38 cellular contexts compared by ENCODE assay signal in the genomic region with DNA sequence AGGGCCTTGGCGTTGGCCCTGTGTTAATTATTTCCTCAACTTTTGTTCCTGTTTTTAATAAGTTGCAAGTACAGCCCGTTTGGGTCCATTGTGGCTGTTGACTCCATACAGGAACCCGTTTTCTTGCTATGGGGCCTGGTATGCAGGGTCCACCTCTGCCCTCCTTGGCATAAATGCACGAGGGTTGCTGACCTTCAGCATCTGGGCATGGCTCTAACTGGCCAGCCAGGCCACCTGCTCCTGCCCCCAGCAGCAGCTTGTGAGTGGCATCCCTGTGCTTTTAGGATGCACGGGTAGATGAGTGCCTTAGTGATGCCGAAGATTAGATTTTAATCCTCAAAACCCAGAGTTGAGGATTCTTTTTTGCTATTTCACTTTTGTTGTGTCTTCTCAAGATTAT.
"Had no signal": no experiment of that assay in that cellular context is flagged by ENCODE, and none has a peak within 500 bp of the region (broad histone marks: within the 10 kb centered on the region; RNA-seq: fewer than 3 reads in every experiment).

No MANE protein-coding gene starts in this region.

- H3K27me3 ChIP-seq: adrenal gland, ascending aorta, body of pancreas, brain microvascular endothelial cell, breast epithelium, cardiac muscle cell had no signal

- H3K27me3 Mint-ChIP-seq: activated naive CD4-positive, alpha-beta T cell treated with anti-CD3 and anti-CD28 coated beads, Interleukin-2, amount 50 U/mL, for 24 hours; activated naive CD8-positive, alpha-beta T cell; activated naive CD8-positive, alpha-beta T cell treated with anti-CD3 and anti-CD28 coated beads for 36 hours; activated naive CD8-positive, alpha-beta T cell treated with anti-CD3 and anti-CD28 coated beads, Interleukin-2, amount 50 U/mL, for 24 hours; activated T-cell treated with anti-CD3 and anti-CD28 coated beads, Interleukin-2, amount 50 U/mL, for 24 hours; activated T-helper 17 cell treated with anti-CD3 and anti-CD28 coated beads, Interleukin-2, amount 50 U/mL, for 72 hours had no signal

- H3K27ac ChIP-seq: adrenal gland, ascending aorta, body of pancreas, brain microvascular endothelial cell, breast epithelium, cardiac muscle cell had no signal

- H3K4me3 ChIP-seq: adrenal gland, ascending aorta, body of pancreas, breast epithelium, cardiac muscle cell had no signal

- H3K9me3 Mint-ChIP-seq: activated naive CD4-positive, alpha-beta T cell treated with anti-CD3 and anti-CD28 coated beads for 36 hours; activated naive CD4-positive, alpha-beta T cell treated with anti-CD3 and anti-CD28 coated beads, Interleukin-2, amount 50 U/mL, for 24 hours; activated T-cell treated with anti-CD3 and anti-CD28 coated beads, Interleukin-2, amount 50 U/mL, for 24 hours; activated T-cell treated with anti-CD3 and anti-CD28 coated beads, Interleukin-2, amount 50 U/mL, for 4 hours; central memory CD8-positive, alpha-beta T cell had no signal

- DNase-seq: activated effector memory CD4-positive, alpha-beta T cell treated with anti-CD3 and anti-CD28 coated beads, Interleukin-2, amount 50 U/mL, for 16 hours; activated effector memory CD4-positive, alpha-beta T cell treated with Interleukin-2 at 50 U/mL for 16 hours; activated gamma-delta T cell; activated gamma-delta T cell treated with Interleukin-2 at 50 U/mL for 16 hours; activated naive CD4-positive, alpha-beta T cell; activated naive CD4-positive, alpha-beta T cell treated with anti-CD3 and anti-CD28 coated beads for 36 hours; activated naive CD4-positive, alpha-beta T cell treated with anti-CD3 and anti-CD28 coated beads, Interleukin-2, amount 10 ng/mL, durations not matched to agents 7 days and 5 days; activated naive CD4-positive, alpha-beta T cell treated with anti-CD3 and anti-CD28 coated beads, Interleukin-2, amount 50 U/mL, for 16 hours; activated naive CD4-positive, alpha-beta T cell treated with Interleukin-2 at 50 U/mL for 16 hours; activated naive CD8-positive, alpha-beta T cell treated with anti-CD3 and anti-CD28 coated beads for 36 hours; activated naive CD8-positive, alpha-beta T cell treated with anti-CD3 and anti-CD28 coated beads, Interleukin-2, amount 10 ng/mL, durations not matched to agents 7 days and 5 days; activated naive CD8-positive, alpha-beta T cell treated with anti-CD3 and anti-CD28 coated beads, Interleukin-2, amount 50 U/mL, for 24 hours; activated T-cell treated with anti-CD3 and anti-CD28 coated beads, Interleukin-2, amount 50 U/mL, for 1 hour; activated T-cell treated with anti-CD3 and anti-CD28 coated beads, Interleukin-2, amount 50 U/mL, for 24 hours; activated T-cell treated with anti-CD3 and anti-CD28 coated beads, Interleukin-2, amount 50 U/mL, for 4 hours; activated T-cell treated with anti-CD3 and anti-CD28 coated beads, Interleukin-2, amount 50 U/mL, for 48 hours; activated T-cell treated with anti-CD3 and anti-CD28 coated beads, Interleukin-2, amount 50 U/mL, for 72 hours; adrenal gland; amniotic stem cell; amygdala; anterior cingulate cortex; aorta; body of pancreas; brain microvascular endothelial cell; caudate nucleus; central memory CD4-positive, alpha-beta T cell; cerebellar nuclear complex had no signal

- ATAC-seq: activated naive CD4-positive, alpha-beta T cell treated with anti-CD3 and anti-CD28 coated beads, Interleukin-2, amount 50 U/mL, for 72 hours; activated naive CD8-positive, alpha-beta T cell treated with anti-CD3 and anti-CD28 coated beads, Interleukin-2, amount 50 U/mL, for 24 hours; activated T-cell treated with anti-CD3 and anti-CD28 coated beads, Interleukin-2, amount 50 U/mL, for 4 hours; activated T-cell treated with anti-CD3 and anti-CD28 coated beads, Interleukin-2, amount 50 U/mL, for 72 hours; activated T-helper 17 cell treated with anti-CD3 and anti-CD28 coated beads, Interleukin-2, amount 50 U/mL, for 72 hours; body of pancreas had no signal

- H3K27ac Mint-ChIP-seq: activated naive CD4-positive, alpha-beta T cell treated with anti-CD3 and anti-CD28 coated beads for 36 hours; activated naive CD4-positive, alpha-beta T cell treated with anti-CD3 and anti-CD28 coated beads, Interleukin-2, amount 10 ng/mL, durations not matched to agents 7 days and 5 days; activated naive CD4-positive, alpha-beta T cell treated with anti-CD3 and anti-CD28 coated beads, Interleukin-2, amount 50 U/mL, for 24 hours; activated naive CD4-positive, alpha-beta T cell treated with anti-CD3 and anti-CD28 coated beads, Interleukin-2, amount 50 U/mL, for 72 hours; activated naive CD8-positive, alpha-beta T cell; activated naive CD8-positive, alpha-beta T cell treated with anti-CD3 and anti-CD28 coated beads for 36 hours; activated naive CD8-positive, alpha-beta T cell treated with anti-CD3 and anti-CD28 coated beads, Interleukin-2, amount 10 ng/mL, durations not matched to agents 7 days and 5 days; activated naive CD8-positive, alpha-beta T cell treated with anti-CD3 and anti-CD28 coated beads, Interleukin-2, amount 50 U/mL, for 24 hours; activated T-cell treated with anti-CD3 and anti-CD28 coated beads, Interleukin-2, amount 50 U/mL, for 24 hours; activated T-cell treated with anti-CD3 and anti-CD28 coated beads, Interleukin-2, amount 50 U/mL, for 72 hours; activated T-helper 1 cell treated with anti-CD3 and anti-CD28 coated beads, Interleukin-12 subunit alpha, Interleukin-12 subunit beta, Interleukin-2, Interleukin-4 antibody, amounts not matched to agents 30 ng/mL and 10 ng/mL and 1 ng/mL, durations not matched to agents 14 hours and 24 hours and 36 hours; activated T-helper 17 cell treated with anti-CD3 and anti-CD28 coated beads, Interleukin-2, amount 50 U/mL, for 72 hours; activated T-helper 2 cell treated with anti-CD3 and anti-CD28 coated beads, Interferon-gamma antibody, Interleukin-2, Interleukin-4, amounts not matched to agents 10 μg/mL and 5 μg/mL and 100 μg/mL, durations not matched to agents 14 hours and 24 hours and 36 hours; brain had no signal

- H3K4me1 Mint-ChIP-seq: activated naive CD4-positive, alpha-beta T cell treated with anti-CD3 and anti-CD28 coated beads, Interleukin-2, amount 10 ng/mL, durations not matched to agents 7 days and 5 days; activated naive CD4-positive, alpha-beta T cell treated with anti-CD3 and anti-CD28 coated beads, Interleukin-2, amount 50 U/mL, for 24 hours; activated naive CD8-positive, alpha-beta T cell treated with anti-CD3 and anti-CD28 coated beads for 36 hours; activated naive CD8-positive, alpha-beta T cell treated with anti-CD3 and anti-CD28 coated beads, Interleukin-2, amount 10 ng/mL, durations not matched to agents 7 days and 5 days; activated naive CD8-positive, alpha-beta T cell treated with anti-CD3 and anti-CD28 coated beads, Interleukin-2, amount 50 U/mL, for 24 hours; activated T-helper 17 cell treated with anti-CD3 and anti-CD28 coated beads, Interleukin-2, amount 50 U/mL, for 72 hours; central memory CD8-positive, alpha-beta T cell had no signal

- H3K36me3 ChIP-seq: adrenal gland, ascending aorta, brain microvascular endothelial cell, breast epithelium, cardiac muscle cell had no signal

- H3K36me3 Mint-ChIP-seq: activated naive CD4-positive, alpha-beta T cell treated with anti-CD3 and anti-CD28 coated beads, Interleukin-2, amount 10 ng/mL, durations not matched to agents 7 days and 5 days; activated naive CD4-positive, alpha-beta T cell treated with anti-CD3 and anti-CD28 coated beads, Interleukin-2, amount 50 U/mL, for 72 hours; activated naive CD8-positive, alpha-beta T cell treated with anti-CD3 and anti-CD28 coated beads, Interleukin-2, amount 10 ng/mL, durations not matched to agents 7 days and 5 days had no signal

- H3K9me3 ChIP-seq: adrenal gland, ascending aorta had no signal

- H3K4me3 Mint-ChIP-seq: activated naive CD4-positive, alpha-beta T cell treated with anti-CD3 and anti-CD28 coated beads for 36 hours; activated naive CD4-positive, alpha-beta T cell treated with anti-CD3 and anti-CD28 coated beads, Interleukin-2, amount 10 ng/mL, durations not matched to agents 7 days and 5 days; activated naive CD4-positive, alpha-beta T cell treated with anti-CD3 and anti-CD28 coated beads, Interleukin-2, amount 50 U/mL, for 24 hours; activated naive CD8-positive, alpha-beta T cell; activated naive CD8-positive, alpha-beta T cell treated with anti-CD3 and anti-CD28 coated beads for 36 hours; activated naive CD8-positive, alpha-beta T cell treated with anti-CD3 and anti-CD28 coated beads, Interleukin-2, amount 10 ng/mL, durations not matched to agents 7 days and 5 days; activated naive CD8-positive, alpha-beta T cell treated with anti-CD3 and anti-CD28 coated beads, Interleukin-2, amount 50 U/mL, for 24 hours; activated T-cell treated with anti-CD3 and anti-CD28 coated beads, Interleukin-2, amount 50 U/mL, for 24 hours; activated T-cell treated with anti-CD3 and anti-CD28 coated beads, Interleukin-2, amount 50 U/mL, for 4 hours; activated T-cell treated with anti-CD3 and anti-CD28 coated beads, Interleukin-2, amount 50 U/mL, for 72 hours; activated T-helper 1 cell treated with anti-CD3 and anti-CD28 coated beads, Interleukin-12 subunit alpha, Interleukin-12 subunit beta, Interleukin-2, Interleukin-4 antibody, amounts not matched to agents 30 ng/mL and 10 ng/mL and 1 ng/mL, durations not matched to agents 14 hours and 24 hours and 36 hours; activated T-helper 17 cell treated with anti-CD3 and anti-CD28 coated beads, Interleukin-2, amount 50 U/mL, for 72 hours; brain; central memory CD8-positive, alpha-beta T cell had no signal

- H3K4me1 ChIP-seq: adrenal gland, ascending aorta, body of pancreas, breast epithelium had no signal
